10 cellular contexts compared by ENCODE assay signal in the genomic region with DNA sequence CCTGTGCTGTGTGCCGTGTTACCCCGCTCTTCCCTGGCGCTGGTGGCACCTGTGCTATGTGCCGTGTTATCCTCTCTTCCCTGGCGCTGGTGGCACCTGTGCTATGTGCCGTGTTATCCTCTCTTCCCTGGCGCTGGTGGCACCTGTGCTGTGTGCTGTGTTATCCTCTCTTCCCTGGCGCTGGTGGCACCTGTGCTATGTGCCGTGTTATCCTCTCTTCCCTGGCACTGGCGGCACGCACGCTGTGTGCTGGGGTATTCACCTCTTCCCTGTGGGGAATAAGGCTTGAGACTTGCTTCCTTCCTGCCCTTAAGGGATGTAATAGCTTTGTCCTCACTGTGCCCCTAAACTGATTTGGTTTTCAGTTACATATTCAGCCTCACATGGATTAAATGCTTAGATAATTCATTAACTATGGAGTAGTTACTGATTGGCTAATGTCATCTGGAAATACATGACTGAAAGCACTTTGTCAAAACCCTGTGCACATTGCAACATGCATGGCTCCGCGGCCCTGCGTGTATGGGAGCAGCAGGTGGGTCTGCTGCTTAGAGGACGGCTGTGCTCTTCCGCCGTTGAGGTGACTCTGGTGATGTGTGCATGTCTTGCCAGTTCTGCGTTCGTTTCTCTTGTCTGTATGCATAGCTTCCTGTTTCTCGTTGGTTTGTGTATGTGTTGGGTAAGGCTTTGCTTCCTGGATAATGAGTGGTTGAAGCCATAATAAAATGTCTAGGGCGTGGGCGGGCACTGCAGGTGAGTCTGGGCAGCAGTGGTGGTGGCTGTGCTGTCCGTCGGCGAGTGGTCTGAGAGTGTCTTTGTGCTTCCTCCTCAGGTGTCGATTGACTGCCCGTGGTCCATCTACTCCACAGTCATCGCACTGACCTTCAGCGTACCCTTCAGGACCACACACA. TPM values are rescaled to one million over a fixed set of nuclear protein-coding genes. Genes with fewer than 3 reads are reported as not detected.
A peak's percentile ranks its signal among the peaks of the same experiment; 100 is the strongest.
DNase-seq lines count a peak whose midpoint lies in the region; ATAC-seq and TF ChIP-seq lines count a peak whose summit lies in the region.
"Had no signal": no experiment of that assay in that cellular context is flagged by ENCODE, and none has a peak within 500 bp of the region (broad histone marks: within the 10 kb centered on the region; RNA-seq: fewer than 3 reads in every experiment).

No MANE protein-coding gene starts in this region.

- ATAC-seq in upper lobe of right lung: peak; percentile 40
- no peak for ATAC-seq in GM21786 (IDR thresholded peaks at IDR 0.05; ENCODE audit: unreplicated experiment)
- ATAC-seq in GM23338: no peak

- no peaks in the 10 kb centered on the region for H3K9me3 Mint-ChIP-seq in activated CD4-positive, alpha-beta memory T cell treated with anti-CD3 and anti-CD28 coated beads, Interleukin-2, amount 10 ng/mL, durations not matched to agents 7 days and 5 days
- no peaks in the 10 kb centered on the region for H3K9me3 Mint-ChIP-seq in GM23338

- H3K27ac ChIP-seq in right atrium auricular region (no peak overlapping the region), upper lobe of right lung (no peak overlapping the region), GM23338 (ENCODE audit: low read depth) (no peak overlapping the region)

- no peaks in the 10 kb centered on the region; the same call in 1 of the 2 replicates for H3K79me2 ChIP-seq in GM23338 (replicated peaks; ENCODE audit: insufficient read depth)

- DNase-seq in cardiac septum (ENCODE audit: low spot score) (peak; percentile 75), right atrium auricular region (ENCODE audit: low spot score) (no peak), left kidney (ENCODE audit: low read depth, low spot score) (peak; percentile 80), upper lobe of right lung (peak; percentile 30), GM23338 (ENCODE audit: low spot score) (no peak)
- peak; percentile 65 for DNase-seq in activated CD4-positive, alpha-beta memory T cell treated with anti-CD3 and anti-CD28 coated beads, Interleukin-2, amount 10 ng/mL, durations not matched to agents 7 days and 5 days
- no peak for DNase-seq in stimulated activated CD4-positive, alpha-beta T cell treated with anti-CD3 and anti-CD28 coated beads, Interleukin-2, amount 100 ng/mL, for 48 hours
- DNase-seq: AML-193, NCI-H187 treated with DMSO at 0.1 percent for 48 hours had no signal

- intact Hi-C loops in cardiac septum (cut with DNase I): no loop called here
- intact Hi-C loops in upper lobe of right lung (cut with DNase I): no loop called here

- no peaks in the 10 kb centered on the region for H3F3A ChIP-seq in GM23338 (replicated peaks; ENCODE audit: low read depth)

- H3K27me3 ChIP-seq in right atrium auricular region (no peaks in the 10 kb centered on the region), upper lobe of right lung (no peaks in the 10 kb centered on the region), GM23338 (ENCODE audit: insufficient read depth) (no peaks in the 10 kb centered on the region)

- no peak overlapping the region for H2AFZ ChIP-seq in GM23338

- H3K36me3 ChIP-seq in right atrium auricular region (peaks cover 71% of the 10 kb centered on the region), upper lobe of right lung (peaks cover 88% of the 10 kb centered on the region), GM23338 (ENCODE audit: insufficient read depth) (peaks cover 26% of the 10 kb centered on the region)

- TF ChIP-seq CTCF in right atrium auricular region (IDR thresholded peaks at IDR 0.05): no peak
- TF ChIP-seq CTCF in upper lobe of right lung (IDR thresholded peaks at IDR 0.05): no peak
- no peak for TF ChIP-seq CTCF in GM23338 (conservative IDR thresholded peaks at IDR 0.05; ENCODE audit: low read depth in 2 of 2)

- POLR2A ChIA-PET in activated CD4-positive, alpha-beta memory T cell treated with anti-CD3 and anti-CD28 coated beads, Interleukin-2, amount 10 ng/mL, durations not matched to agents 7 days and 5 days (lab: Charles Lee): interaction anchor here (1.0 to 2.7 kb wide), 4 partner anchors 10 to 76 kb away, joined by 3 to 20 read pairs (median 5); a partner anchor contains a TSS

- no peaks in the 10 kb centered on the region for H3K9me2 ChIP-seq in GM23338 (ENCODE audit: insufficient read depth)

- H3K4me1 ChIP-seq in right atrium auricular region: peaks cover 0 to 40% of the 10 kb centered on the region in 2 donors
- peaks cover 25% of the 10 kb centered on the region for H3K4me1 ChIP-seq in upper lobe of right lung
- no peaks in the 10 kb centered on the region for H3K4me1 ChIP-seq in GM23338 (ENCODE audit: insufficient read depth)

- H3K4me3 ChIP-seq in right atrium auricular region (no peak overlapping the region), upper lobe of right lung (no peak overlapping the region), GM23338 (no peak overlapping the region)

- H3K9me3 ChIP-seq in right atrium auricular region (no peaks in the 10 kb centered on the region), upper lobe of right lung (no peaks in the 10 kb centered on the region)

- no peaks in the 10 kb centered on the region for H3K27me3 Mint-ChIP-seq in activated CD4-positive, alpha-beta memory T cell treated with anti-CD3 and anti-CD28 coated beads, Interleukin-2, amount 10 ng/mL, durations not matched to agents 7 days and 5 days
- peaks cover 7% of the 10 kb centered on the region for H3K27me3 Mint-ChIP-seq in GM23338 (ENCODE audit: insufficient read depth, low read depth, poor library complexity)

- H3K4me2 ChIP-seq in GM23338: no peak overlapping the region

- H4K20me1 ChIP-seq in GM23338 (replicated peaks; ENCODE audit: insufficient read depth): peaks cover 7% of the 10 kb centered on the region

- CTCF ChIA-PET in activated CD4-positive, alpha-beta memory T cell treated with anti-CD3 and anti-CD28 coated beads, Interleukin-2, amount 10 ng/mL, durations not matched to agents 7 days and 5 days (lab: Charles Lee): no interaction called here

- peaks cover 84% of the 10 kb centered on the region for H3K36me3 Mint-ChIP-seq in activated CD4-positive, alpha-beta memory T cell treated with anti-CD3 and anti-CD28 coated beads, Interleukin-2, amount 10 ng/mL, durations not matched to agents 7 days and 5 days (ENCODE audit: low read depth)
- peaks cover 55% of the 10 kb centered on the region for H3K36me3 Mint-ChIP-seq in GM23338 (ENCODE audit: low read depth)

- peak overlapping the region; percentile 25 for H3K4me3 Mint-ChIP-seq in activated CD4-positive, alpha-beta memory T cell treated with anti-CD3 and anti-CD28 coated beads, Interleukin-2, amount 10 ng/mL, durations not matched to agents 7 days and 5 days
- no peak overlapping the region for H3K4me3 Mint-ChIP-seq in GM23338

- peak overlapping the region; percentile 99 for H3K27ac Mint-ChIP-seq in activated CD4-positive, alpha-beta memory T cell treated with anti-CD3 and anti-CD28 coated beads, Interleukin-2, amount 10 ng/mL, durations not matched to agents 7 days and 5 days
- H3K27ac Mint-ChIP-seq in GM23338: no peak overlapping the region

- peaks cover 68% of the 10 kb centered on the region for H3K4me1 Mint-ChIP-seq in activated CD4-positive, alpha-beta memory T cell treated with anti-CD3 and anti-CD28 coated beads, Interleukin-2, amount 10 ng/mL, durations not matched to agents 7 days and 5 days
- H3K4me1 Mint-ChIP-seq in GM23338: no peaks in the 10 kb centered on the region

TF ChIP-seq in GM23338, 12 proteins besides CTCF, POLR2A, EP300 and RAD21 (continues in another document):
- TF ChIP-seq, protein P1, sequence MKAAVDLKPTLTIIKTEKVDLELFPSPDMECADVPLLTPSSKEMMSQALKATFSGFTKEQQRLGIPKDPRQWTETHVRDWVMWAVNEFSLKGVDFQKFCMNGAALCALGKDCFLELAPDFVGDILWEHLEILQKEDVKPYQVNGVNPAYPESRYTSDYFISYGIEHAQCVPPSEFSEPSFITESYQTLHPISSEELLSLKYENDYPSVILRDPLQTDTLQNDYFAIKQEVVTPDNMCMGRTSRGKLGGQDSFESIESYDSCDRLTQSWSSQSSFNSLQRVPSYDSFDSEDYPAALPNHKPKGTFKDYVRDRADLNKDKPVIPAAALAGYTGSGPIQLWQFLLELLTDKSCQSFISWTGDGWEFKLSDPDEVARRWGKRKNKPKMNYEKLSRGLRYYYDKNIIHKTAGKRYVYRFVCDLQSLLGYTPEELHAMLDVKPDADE (IDR thresholded peaks at IDR 0.05): no peak

RNA-seq across cellular contexts. Expression of a gene that starts 17.9 kb away (rescaled TPM):
- total RNA-seq in cardiac septum: 1.6 TPM
- 10 to 100 TPM in 1 of 2 donors, 1 to 10 TPM in 1; 3.1 to 10.4 TPM for total RNA-seq in right atrium auricular region
- 10 to 100 TPM; 18.6 to 22.5 TPM for total RNA-seq in activated CD4-positive, alpha-beta memory T cell treated with anti-CD3 and anti-CD28 coated beads, Interleukin-2, amount 10 ng/mL, durations not matched to agents 7 days and 5 days
- total RNA-seq in upper lobe of right lung: 9.9 TPM
- total RNA-seq in GM23338 (2014; rRNA removed; shearing (Covaris generic)): 59.2 and 64.9 TPM in 2 replicates
- 17.6 and 18.2 TPM in 2 replicates for polyA plus RNA-seq in GM23338 (2016; fragmentation: Nextera tagmentation; extraction: Ambion mirVana)

RNA-seq across cellular contexts. Expression of a gene that starts 44.2 kb away (rescaled TPM):
- total RNA-seq in cardiac septum: 11.5 TPM
- total RNA-seq in right atrium auricular region: 10 to 100 TPM; 10.5 TPM
- total RNA-seq in activated CD4-positive, alpha-beta memory T cell treated with anti-CD3 and anti-CD28 coated beads, Interleukin-2, amount 10 ng/mL, durations not matched to agents 7 days and 5 days: 10 to 100 TPM; 48.9 to 49.5 TPM
- 44.5 TPM for total RNA-seq in upper lobe of right lung
- total RNA-seq in GM23338 (2014; rRNA removed; shearing (Covaris generic)): 43.4 and 58.4 TPM in 2 replicates
- polyA plus RNA-seq in GM23338 (2016; fragmentation: Nextera tagmentation; extraction: Ambion mirVana): 37.5 and 44.1 TPM in 2 replicates

Comparison
In these comparisons a context has a peak if more than half of its experiments do, and no peak if none do; other contexts are left out.
1. DNase-seq: peak in cardiac septum (single experiment), activated CD4-positive, alpha-beta memory T cell treated with anti-CD3 and anti-CD28 coated beads, Interleukin-2, amount 10 ng/mL, durations not matched to agents 7 days and 5 days (single experiment), left kidney (single experiment) and upper lobe of right lung (single experiment); none in right atrium auricular region (single experiment), stimulated activated CD4-positive, alpha-beta T cell treated with anti-CD3 and anti-CD28 coated beads, Interleukin-2, amount 100 ng/mL, for 48 hours (0 of 2) and GM23338 (single experiment).